In the genomic region with DNA sequence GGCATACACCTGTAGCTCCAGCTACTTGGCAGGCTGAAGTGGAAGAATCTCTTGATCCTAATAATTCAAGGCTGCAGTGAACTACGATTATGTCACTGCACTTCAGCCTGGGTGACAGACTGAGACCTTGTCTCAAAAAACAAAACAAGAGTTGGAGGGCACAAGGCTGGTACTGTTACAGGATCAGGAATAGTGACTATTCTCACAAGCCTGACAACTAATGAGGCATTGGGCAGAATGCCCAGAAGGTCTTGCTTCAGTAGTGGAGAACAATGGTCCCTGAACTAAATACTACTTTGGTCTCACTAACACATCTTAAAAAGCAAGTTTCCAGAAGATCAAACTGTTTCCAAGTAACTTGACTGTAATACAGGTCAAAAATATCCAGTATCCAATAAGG, we compare ENCODE assay signal across 12 cellular contexts.
DNase-seq lines count a peak whose midpoint lies in the region; TF ChIP-seq lines count a peak whose summit lies in the region.
"Had no signal": no experiment of that assay in that cellular context is flagged by ENCODE, and none has a peak within 500 bp of the region (broad histone marks: within the 10 kb centered on the region; RNA-seq: fewer than 3 reads in every experiment).

No MANE protein-coding gene starts in this region.

- no peaks in the 10 kb centered on the region for H3K9me3 ChIP-seq in HEK293 (ENCODE audit: control insufficient read depth, insufficient read depth, low read depth, low read length)
- H3K9me3 ChIP-seq in effector memory CD4-positive, alpha-beta T cell (ENCODE audit: control insufficient read depth, low read length), result no peaks in the 10 kb centered on the region
- H3K9me3 ChIP-seq: breast epithelium had no signal

- peak; percentile 74 for DNase-seq in NCI-H2196 treated with DMSO at 0.1 percent for 48 hours (lab: John Stamatoyannopoulos, UW; ENCODE audit: unreplicated experiment)
- peak; percentile 14 for DNase-seq in cerebellar cortex (ENCODE audit: low spot score)
- DNase-seq in myocyte (ENCODE audit: low read depth), result peak; percentile 30
- no peak for DNase-seq in ureter (ENCODE audit: low spot score)
- DNase-seq in CD14-positive monocyte (ENCODE audit: low spot score), result no peak
- no peak for DNase-seq in glutamatergic neuron
- DNase-seq in effector memory CD4-positive, alpha-beta T cell, result no peak
- DNase-seq: stimulated activated CD4-positive, alpha-beta T cell treated with anti-CD3 and anti-CD28 coated beads, Interleukin-15, amount 100 ng/mL, for 24 hours had no signal

- H3K9me3 Mint-ChIP-seq in CD14-positive monocyte, result peaks cover 0 to 6% (median 3%) of the 10 kb centered on the region in 7 donors
- peaks cover 4% of the 10 kb centered on the region for H3K9me3 Mint-ChIP-seq in glutamatergic neuron (ENCODE audit: unreplicated experiment)
- H3K9me3 Mint-ChIP-seq: natural killer cell treated with Interleukin-12 subunit alpha and Interleukin-12 subunit beta and Interleukin-15 and Interleukin-18, amount 100 ng/mL, for 72 hours; stimulated activated naive CD8-positive, alpha-beta T cell treated with anti-CD3 and anti-CD28 coated beads, Interleukin-15, Interleukin-2, amounts not matched to agents 100 ng/mL and 50 ng/mL, for 24 hours had no signal

- H3K27ac Mint-ChIP-seq in CD14-positive monocyte, result no peak overlapping the region
- no peak overlapping the region for H3K27ac Mint-ChIP-seq in glutamatergic neuron (ENCODE audit: unreplicated experiment)
- H3K27ac Mint-ChIP-seq: natural killer cell treated with Interleukin-12 subunit alpha and Interleukin-12 subunit beta and Interleukin-15 and Interleukin-18, amount 100 ng/mL, for 72 hours; stimulated activated naive CD8-positive, alpha-beta T cell treated with anti-CD3 and anti-CD28 coated beads, Interleukin-15, Interleukin-2, amounts not matched to agents 100 ng/mL and 50 ng/mL, for 24 hours had no signal

- no peaks in the 10 kb centered on the region for H3K4me1 ChIP-seq in HEK293 (ENCODE audit: control insufficient read depth, insufficient read depth, low read length)
- no peaks in the 10 kb centered on the region for H3K4me1 ChIP-seq in effector memory CD4-positive, alpha-beta T cell (ENCODE audit: control insufficient read depth, insufficient read depth, low read length, poor library complexity, severe bottlenecking)
- H3K4me1 ChIP-seq: breast epithelium had no signal

- no peak for TF ChIP-seq CTCF in HEK293 (tag by site-specific recombination; IDR thresholded peaks at IDR 0.05)
- TF ChIP-seq CTCF in CD14-positive monocyte (IDR thresholded peaks at IDR 0.05), result no peak
- no peak for TF ChIP-seq CTCF in glutamatergic neuron (IDR thresholded peaks at IDR 0.05; ENCODE audit: partially characterized antibody, unreplicated experiment)

- no peaks in the 10 kb centered on the region for H3K27me3 ChIP-seq in effector memory CD4-positive, alpha-beta T cell (replicated peaks; ENCODE audit: control insufficient read depth, insufficient read depth, low read length, poor library complexity, severe bottlenecking)
- H3K27me3 ChIP-seq: breast epithelium had no signal

- H3K27ac ChIP-seq in HEK293 (ENCODE audit: extremely low read depth, low read depth, low read length), result no peak overlapping the region
- H3K27ac ChIP-seq in effector memory CD4-positive, alpha-beta T cell (ENCODE audit: insufficient read depth, low read length, poor library complexity, severe bottlenecking), result no peak overlapping the region
- H3K27ac ChIP-seq: breast epithelium had no signal

- intact Hi-C loops in CD14-positive monocyte (cut with micrococcal nuclease), result no loop called here

- H3K4me3 Mint-ChIP-seq in CD14-positive monocyte (no peak overlapping the region), glutamatergic neuron (ENCODE audit: unreplicated experiment) (no peak overlapping the region)
- H3K4me3 Mint-ChIP-seq: natural killer cell treated with Interleukin-12 subunit alpha and Interleukin-12 subunit beta and Interleukin-15 and Interleukin-18, amount 100 ng/mL, for 72 hours; stimulated activated naive CD8-positive, alpha-beta T cell treated with anti-CD3 and anti-CD28 coated beads, Interleukin-15, Interleukin-2, amounts not matched to agents 100 ng/mL and 50 ng/mL, for 24 hours had no signal

- CTCF ChIA-PET in HEK293 (lab: Yijun Ruan, JAX), result interaction anchor here (0.6 kb wide), 1 partner anchor 89 kb away, joined by 4 read pairs; no protein-coding TSS in a partner anchor

- H3K4me3 ChIP-seq in HEK293 (ENCODE audit: low read depth, low read length), result no peak overlapping the region
- no peak overlapping the region for H3K4me3 ChIP-seq in effector memory CD4-positive, alpha-beta T cell (ENCODE audit: insufficient read depth, low read depth, low read length, poor library complexity, severe bottlenecking)
- H3K4me3 ChIP-seq: breast epithelium had no signal

- H3K27me3 Mint-ChIP-seq in CD14-positive monocyte (ENCODE audit: low read depth in 3 of 3) (peaks cover 0 to 4% (median 0%) of the 10 kb centered on the region in 3 donors), glutamatergic neuron (ENCODE audit: unreplicated experiment) (no peaks in the 10 kb centered on the region)

- POLR2A ChIA-PET in HEK293 (lab: Yijun Ruan, JAX), result no interaction called here

- H3K36me3 Mint-ChIP-seq in CD14-positive monocyte, result no peaks in the 10 kb centered on the region
- no peaks in the 10 kb centered on the region for H3K36me3 Mint-ChIP-seq in glutamatergic neuron (ENCODE audit: unreplicated experiment)
- H3K36me3 Mint-ChIP-seq: natural killer cell treated with Interleukin-12 subunit alpha and Interleukin-12 subunit beta and Interleukin-15 and Interleukin-18, amount 100 ng/mL, for 72 hours had no signal

- H3K4me1 Mint-ChIP-seq in CD14-positive monocyte, result no peaks in the 10 kb centered on the region
- H3K4me1 Mint-ChIP-seq in glutamatergic neuron (ENCODE audit: low read depth, unreplicated experiment), result no peaks in the 10 kb centered on the region

- no peaks in the 10 kb centered on the region for H3K36me3 ChIP-seq in HEK293 (ENCODE audit: control insufficient read depth in 2 of 2, insufficient read depth in 1 of 2, low read length in 2 of 2)
- H3K36me3 ChIP-seq in effector memory CD4-positive, alpha-beta T cell (ENCODE audit: control insufficient read depth, insufficient read depth, low read length), result no peaks in the 10 kb centered on the region
- H3K36me3 ChIP-seq: breast epithelium had no signal

TF ChIP-seq in HEK293, 187 proteins besides CTCF, POLR2A, EP300 and RAD21:
- TF ChIP-seq ZNF585B (tag by site-specific recombination; IDR thresholded peaks at IDR 0.05) (no peak), SCRT2 (tag by site-specific recombination; IDR thresholded peaks at IDR 0.05) (peak; percentile 64; the same call in 1 of the 2 replicates)
- TF ChIP-seq, protein P1, sequence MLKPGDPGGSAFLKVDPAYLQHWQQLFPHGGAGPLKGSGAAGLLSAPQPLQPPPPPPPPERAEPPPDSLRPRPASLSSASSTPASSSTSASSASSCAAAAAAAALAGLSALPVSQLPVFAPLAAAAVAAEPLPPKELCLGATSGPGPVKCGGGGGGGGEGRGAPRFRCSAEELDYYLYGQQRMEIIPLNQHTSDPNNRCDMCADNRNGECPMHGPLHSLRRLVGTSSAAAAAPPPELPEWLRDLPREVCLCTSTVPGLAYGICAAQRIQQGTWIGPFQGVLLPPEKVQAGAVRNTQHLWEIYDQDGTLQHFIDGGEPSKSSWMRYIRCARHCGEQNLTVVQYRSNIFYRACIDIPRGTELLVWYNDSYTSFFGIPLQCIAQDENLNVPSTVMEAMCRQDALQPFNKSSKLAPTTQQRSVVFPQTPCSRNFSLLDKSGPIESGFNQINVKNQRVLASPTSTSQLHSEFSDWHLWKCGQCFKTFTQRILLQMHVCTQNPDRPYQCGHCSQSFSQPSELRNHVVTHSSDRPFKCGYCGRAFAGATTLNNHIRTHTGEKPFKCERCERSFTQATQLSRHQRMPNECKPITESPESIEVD (tag by site-specific recombination; IDR thresholded peaks at IDR 0.05), result peak; percentile 54

Comparison
In these comparisons a context has a peak if more than half of its experiments do, and no peak if none do; other contexts are left out.
1. DNase-seq: peak in NCI-H2196 treated with DMSO at 0.1 percent for 48 hours (single experiment), cerebellar cortex (single experiment) and myocyte (single experiment); none in ureter (single experiment), CD14-positive monocyte (single experiment), glutamatergic neuron (single experiment) and effector memory CD4-positive, alpha-beta T cell (0 of 3).